8 cellular contexts compared by ENCODE assay signal in genomic region chr22:22942511-22943329, GRCh38.
DNase-seq lines count a peak whose midpoint lies in the region; ATAC-seq and TF ChIP-seq lines count a peak whose summit lies in the region.

No MANE protein-coding gene starts in this region.

- no peaks in the 10 kb centered on the region for H3K9me3 Mint-ChIP-seq in T-helper 2 cell treated with Interferon-gamma antibody and Interleukin-4, amounts not matched to agents 5 μg/mL and 100 μg/mL, for 36 hours

- H3K4me3 Mint-ChIP-seq in T-helper 2 cell treated with Interferon-gamma antibody and Interleukin-4, amounts not matched to agents 5 μg/mL and 100 μg/mL, for 36 hours: no peak overlapping the region

- H3K27me3 Mint-ChIP-seq in T-helper 2 cell treated with Interferon-gamma antibody and Interleukin-4, amounts not matched to agents 5 μg/mL and 100 μg/mL, for 36 hours (ENCODE audit: low read depth): peaks cover 2% of the 10 kb centered on the region

- H3K79me2 ChIP-seq in MM.1S (ENCODE audit: low read length): peaks cover 60% of the 10 kb centered on the region

- peak overlapping the region; percentile 81 for H3K27ac ChIP-seq in MM.1S (ENCODE audit: low read length)

- DNase-seq in GDM1 (lab: John Stamatoyannopoulos, UW): peak; percentile 72
- DNase-seq in MM.1S: peak; percentile 91
- DNase-seq in T-helper 2 cell treated with Interferon-gamma antibody and Interleukin-4, amounts not matched to agents 5 μg/mL and 100 μg/mL, for 36 hours (ENCODE audit: low spot score): peak; percentile 50
- peak; percentile 53 for DNase-seq in astrocyte of the hippocampus (ENCODE audit: low read depth, low spot score)
- peak; percentile 60 for DNase-seq in iris pigment epithelial cell (ENCODE audit: low read depth)
- DNase-seq in stimulated activated CD4-positive, alpha-beta T cell treated with anti-CD3 and anti-CD28 coated beads, Interleukin-1b, Interleukin-23, amount 100 ng/mL, for 4 hours (ENCODE audit: low read depth in 2 of 2): peak; percentile 57 to 69
- DNase-seq in NCI-H2107 treated with DMSO at 0.1 percent for 48 hours (lab: John Stamatoyannopoulos, UW; ENCODE audit: unreplicated experiment): no peak

- TF ChIP-seq CTCF in MM.1S (IDR thresholded peaks at IDR 0.05; ENCODE audit: low read length): peak; percentile 98

- H2AFZ ChIP-seq in MM.1S (ENCODE audit: low read length): no peak overlapping the region

- ATAC-seq in HG02763 (IDR thresholded peaks at IDR 0.05; ENCODE audit: unreplicated experiment): no peak

- peaks cover 11% of the 10 kb centered on the region for H3K4me1 Mint-ChIP-seq in T-helper 2 cell treated with Interferon-gamma antibody and Interleukin-4, amounts not matched to agents 5 μg/mL and 100 μg/mL, for 36 hours (ENCODE audit: low read depth)

- H3K9ac ChIP-seq in MM.1S (ENCODE audit: low read length): peak overlapping the region; percentile 48

- no peak overlapping the region for H3K27ac Mint-ChIP-seq in T-helper 2 cell treated with Interferon-gamma antibody and Interleukin-4, amounts not matched to agents 5 μg/mL and 100 μg/mL, for 36 hours

- no peaks in the 10 kb centered on the region for H3K36me3 Mint-ChIP-seq in T-helper 2 cell treated with Interferon-gamma antibody and Interleukin-4, amounts not matched to agents 5 μg/mL and 100 μg/mL, for 36 hours (ENCODE audit: low read depth)

- no peaks in the 10 kb centered on the region for H3K36me3 ChIP-seq in MM.1S (replicated peaks; ENCODE audit: insufficient read depth, low read length)

- peaks cover 8% of the 10 kb centered on the region; the same call in 1 of the 2 replicates for H3F3A ChIP-seq in MM.1S (ENCODE audit: insufficient read depth, low read length)

- H3K27me3 ChIP-seq in MM.1S (replicated peaks; ENCODE audit: insufficient read depth, low read length): no peaks in the 10 kb centered on the region

- H3K9me2 ChIP-seq in MM.1S (replicated peaks; ENCODE audit: insufficient read depth, low read length): no peaks in the 10 kb centered on the region

- H3K9me3 ChIP-seq in MM.1S (replicated peaks; ENCODE audit: insufficient read depth, low read length): no peaks in the 10 kb centered on the region

- peak overlapping the region; percentile 53; the same call in 1 of the 2 replicates for H3K4me2 ChIP-seq in MM.1S (ENCODE audit: low read depth, low read length)

- H3K4me1 ChIP-seq in MM.1S (ENCODE audit: low read length): peaks cover 60% of the 10 kb centered on the region

- no peak overlapping the region for H3K4me3 ChIP-seq in MM.1S (ENCODE audit: low read length)

- H4K20me1 ChIP-seq in MM.1S (ENCODE audit: insufficient read depth, low read length): no peaks in the 10 kb centered on the region
